ENCODE assay signal across 2 cellular contexts in the genomic region with DNA sequence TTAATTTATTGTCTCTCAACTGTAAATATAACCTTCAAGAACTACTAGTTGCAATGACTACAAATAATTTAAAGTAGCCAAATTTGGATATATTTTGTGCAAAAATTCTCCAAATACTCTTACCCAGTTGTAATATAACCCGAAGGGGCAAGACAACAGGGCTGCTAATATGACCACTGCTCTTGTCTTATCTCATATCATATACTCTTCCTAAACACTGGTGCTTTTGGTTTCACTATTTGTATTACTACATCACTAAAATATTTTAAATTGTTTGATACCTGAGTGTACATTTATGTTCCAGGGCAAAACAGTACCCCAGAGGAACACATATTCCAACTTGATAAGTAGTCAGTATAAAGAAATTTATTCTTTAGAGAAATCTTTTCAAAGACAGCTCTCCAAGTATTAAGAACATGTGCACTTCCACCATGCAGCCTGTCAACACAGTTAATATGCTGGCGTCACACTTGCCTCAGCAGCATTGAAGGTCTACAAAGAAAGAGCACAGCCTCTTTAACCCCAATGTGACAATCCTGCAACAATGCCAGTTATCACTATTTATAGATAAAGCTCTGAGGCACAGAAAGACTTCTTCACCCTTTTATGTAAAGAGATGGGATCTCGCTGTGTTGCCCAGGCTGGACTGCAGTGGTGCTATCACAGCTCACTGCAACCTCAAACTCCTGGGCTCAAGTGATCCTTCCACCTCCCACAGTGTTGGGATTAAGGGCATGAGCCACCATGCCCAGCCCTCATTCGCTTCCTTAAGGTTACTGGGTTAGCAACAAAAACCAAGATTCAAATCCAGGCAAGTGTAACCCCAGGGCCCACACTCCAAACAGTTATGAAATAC.
A peak's percentile ranks its signal among the peaks of the same experiment; 100 is the strongest.
TF ChIP-seq lines count a peak whose summit lies in the region.

No MANE protein-coding gene starts in this region.

TF ChIP-seq in HEK293, 187 proteins besides CTCF, POLR2A, EP300 and RAD21:
- TF ChIP-seq ZNF416 (tag by site-specific recombination; IDR thresholded peaks at IDR 0.05), result no peak
- no peak for TF ChIP-seq BCL11B (tag by site-specific recombination; IDR thresholded peaks at IDR 0.05; ENCODE audit: low read depth)
- no peak for TF ChIP-seq ZNF274 (IDR thresholded peaks at IDR 0.05; ENCODE audit: low read length)
- no peak for TF ChIP-seq ZNF274 (tag by site-specific recombination; IDR thresholded peaks at IDR 0.05; ENCODE audit: borderline replicate concordance)
- TF ChIP-seq, protein P1, sequence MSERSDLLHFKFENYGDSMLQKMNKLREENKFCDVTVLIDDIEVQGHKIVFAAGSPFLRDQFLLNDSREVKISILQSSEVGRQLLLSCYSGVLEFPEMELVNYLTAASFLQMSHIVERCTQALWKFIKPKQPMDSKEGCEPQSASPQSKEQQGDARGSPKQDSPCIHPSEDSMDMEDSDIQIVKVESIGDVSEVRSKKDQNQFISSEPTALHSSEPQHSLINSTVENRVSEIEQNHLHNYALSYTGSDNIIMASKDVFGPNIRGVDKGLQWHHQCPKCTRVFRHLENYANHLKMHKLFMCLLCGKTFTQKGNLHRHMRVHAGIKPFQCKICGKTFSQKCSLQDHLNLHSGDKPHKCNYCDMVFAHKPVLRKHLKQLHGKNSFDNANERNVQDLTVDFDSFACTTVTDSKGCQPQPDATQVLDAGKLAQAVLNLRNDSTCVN (tag by site-specific recombination; optimal IDR thresholded peaks at IDR 0.05), result no peak
- TF ChIP-seq ZNF121 (tag by site-specific recombination; IDR thresholded peaks at IDR 0.05), result peak; percentile 86
TF ChIP-seq in HEK293: peak in this region for 1.

TF ChIP-seq in GM12878, 131 proteins besides CTCF, POLR2A, EP300 and RAD21:
- TF ChIP-seq, protein P2, sequence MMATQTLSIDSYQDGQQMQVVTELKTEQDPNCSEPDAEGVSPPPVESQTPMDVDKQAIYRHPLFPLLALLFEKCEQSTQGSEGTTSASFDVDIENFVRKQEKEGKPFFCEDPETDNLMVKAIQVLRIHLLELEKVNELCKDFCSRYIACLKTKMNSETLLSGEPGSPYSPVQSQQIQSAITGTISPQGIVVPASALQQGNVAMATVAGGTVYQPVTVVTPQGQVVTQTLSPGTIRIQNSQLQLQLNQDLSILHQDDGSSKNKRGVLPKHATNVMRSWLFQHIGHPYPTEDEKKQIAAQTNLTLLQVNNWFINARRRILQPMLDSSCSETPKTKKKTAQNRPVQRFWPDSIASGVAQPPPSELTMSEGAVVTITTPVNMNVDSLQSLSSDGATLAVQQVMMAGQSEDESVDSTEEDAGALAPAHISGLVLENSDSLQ (IDR thresholded peaks at IDR 0.05), result no peak
- TF ChIP-seq JUNB (IDR thresholded peaks at IDR 0.05), result peak; percentile 22; the same call in 1 of the 2 replicates
- TF ChIP-seq, protein P3, sequence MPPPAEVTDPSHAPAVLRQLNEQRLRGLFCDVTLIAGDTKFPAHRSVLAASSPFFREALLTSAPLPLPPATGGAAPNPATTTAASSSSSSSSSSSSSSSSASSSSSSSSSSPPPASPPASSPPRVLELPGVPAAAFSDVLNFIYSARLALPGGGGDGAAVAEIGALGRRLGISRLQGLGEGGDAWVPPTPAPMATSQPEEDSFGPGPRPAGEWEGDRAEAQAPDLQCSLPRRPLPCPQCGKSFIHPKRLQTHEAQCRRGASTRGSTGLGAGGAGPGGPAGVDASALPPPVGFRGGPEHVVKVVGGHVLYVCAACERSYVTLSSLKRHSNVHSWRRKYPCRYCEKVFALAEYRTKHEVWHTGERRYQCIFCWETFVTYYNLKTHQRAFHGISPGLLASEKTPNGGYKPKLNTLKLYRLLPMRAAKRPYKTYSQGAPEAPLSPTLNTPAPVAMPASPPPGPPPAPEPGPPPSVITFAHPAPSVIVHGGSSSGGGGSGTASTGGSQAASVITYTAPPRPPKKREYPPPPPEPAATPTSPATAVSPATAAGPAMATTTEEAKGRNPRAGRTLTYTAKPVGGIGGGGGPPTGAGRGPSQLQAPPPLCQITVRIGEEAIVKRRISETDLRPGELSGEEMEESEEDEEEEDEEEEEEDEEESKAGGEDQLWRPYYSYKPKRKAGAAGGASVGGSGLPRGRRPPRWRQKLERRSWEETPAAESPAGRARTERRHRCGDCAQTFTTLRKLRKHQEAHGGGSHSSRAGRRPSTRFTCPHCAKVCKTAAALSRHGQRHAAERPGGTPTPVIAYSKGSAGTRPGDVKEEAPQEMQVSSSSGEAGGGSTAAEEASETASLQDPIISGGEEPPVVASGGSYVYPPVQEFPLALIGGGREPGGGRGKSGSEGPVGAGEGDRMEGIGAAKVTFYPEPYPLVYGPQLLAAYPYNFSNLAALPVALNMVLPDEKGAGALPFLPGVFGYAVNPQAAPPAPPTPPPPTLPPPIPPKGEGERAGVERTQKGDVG (CRISPR knock-in tag; IDR thresholded peaks at IDR 0.05), result no peak
